Comparison of ENCODE assay signal across 8 cellular contexts in the genomic region with DNA sequence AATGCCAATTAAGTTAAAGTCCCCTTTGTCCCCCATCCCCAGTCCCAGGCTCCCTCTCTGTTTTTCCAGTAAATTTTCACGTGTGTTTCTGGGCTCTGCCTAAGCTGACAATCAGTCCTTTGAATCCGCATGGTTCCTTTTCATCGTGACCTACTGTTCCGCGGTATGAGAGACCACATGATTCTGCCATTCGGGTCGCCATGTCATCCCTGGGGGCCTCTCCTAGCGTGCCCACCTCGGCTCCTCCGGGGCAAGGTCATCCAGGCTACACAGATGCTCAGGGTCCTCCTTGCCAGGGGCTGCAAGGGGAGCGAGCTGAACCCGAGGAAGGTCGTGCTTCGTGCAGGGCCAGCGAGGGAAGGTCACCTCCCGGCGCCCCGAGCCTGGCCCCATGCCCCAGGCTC.
DNase-seq lines count a peak whose midpoint lies in the region; ATAC-seq and TF ChIP-seq lines count a peak whose summit lies in the region.

No MANE protein-coding gene starts in this region.

- H3K36me3 Mint-ChIP-seq in stimulated activated naive CD8-positive, alpha-beta T cell treated with anti-CD3 and anti-CD28 coated beads, Interleukin-15, Interleukin-2, amounts not matched to agents 100 ng/mL and 50 ng/mL, for 24 hours (ENCODE audit: low read depth), result peaks cover 6% of the 10 kb centered on the region

- H3K4me1 Mint-ChIP-seq in stimulated activated naive CD8-positive, alpha-beta T cell treated with anti-CD3 and anti-CD28 coated beads, Interleukin-15, Interleukin-2, amounts not matched to agents 100 ng/mL and 50 ng/mL, for 24 hours (ENCODE audit: low read depth), result peaks cover 21% of the 10 kb centered on the region

- H3K4me3 ChIP-seq in kidney epithelial cell (ENCODE audit: low read depth, low read length), result peak overlapping the region; percentile 61

- H3K9me3 Mint-ChIP-seq in stimulated activated naive CD8-positive, alpha-beta T cell treated with anti-CD3 and anti-CD28 coated beads, Interleukin-15, Interleukin-2, amounts not matched to agents 100 ng/mL and 50 ng/mL, for 24 hours, result no peaks in the 10 kb centered on the region

- H3K27me3 Mint-ChIP-seq in stimulated activated naive CD8-positive, alpha-beta T cell treated with anti-CD3 and anti-CD28 coated beads, Interleukin-15, Interleukin-2, amounts not matched to agents 100 ng/mL and 50 ng/mL, for 24 hours, result no peaks in the 10 kb centered on the region

- DNase-seq in CD1c-positive myeloid dendritic cell (ENCODE audit: extremely low spot score), result peak; percentile 12
- DNase-seq in LoVo (ENCODE audit: low spot score), result peak; percentile 14
- DNase-seq in astrocyte of the hippocampus (ENCODE audit: low read depth, low spot score), result peak; percentile 43
- no peak for DNase-seq in kidney epithelial cell (ENCODE audit: low read depth)
- no peak for DNase-seq in stimulated activated CD4-positive, alpha-beta T cell treated with anti-CD3 and anti-CD28 coated beads, Interleukin-4, amount 100 ng/mL, for 4 hours
- DNase-seq in mucosa of gallbladder (ENCODE audit: low spot score), result no peak

- H3K27me3 ChIP-seq in kidney epithelial cell (ENCODE audit: control insufficient read depth, insufficient read depth, low read length), result no peaks in the 10 kb centered on the region

- peak overlapping the region; percentile 93 for H3K4me3 Mint-ChIP-seq in stimulated activated naive CD8-positive, alpha-beta T cell treated with anti-CD3 and anti-CD28 coated beads, Interleukin-15, Interleukin-2, amounts not matched to agents 100 ng/mL and 50 ng/mL, for 24 hours

- TF ChIP-seq CTCF in kidney epithelial cell (IDR thresholded peaks at IDR 0.05; ENCODE audit: insufficient read depth, low read length, poor library complexity, severe bottlenecking), result no peak

- no peaks in the 10 kb centered on the region for H3K36me3 ChIP-seq in kidney epithelial cell (ENCODE audit: control insufficient read depth, insufficient read depth, low read length)

- ATAC-seq in GM18909 (IDR thresholded peaks at IDR 0.05; ENCODE audit: poor library complexity, unreplicated experiment), result peak; percentile 22

- peak overlapping the region; percentile 94 for H3K27ac Mint-ChIP-seq in stimulated activated naive CD8-positive, alpha-beta T cell treated with anti-CD3 and anti-CD28 coated beads, Interleukin-15, Interleukin-2, amounts not matched to agents 100 ng/mL and 50 ng/mL, for 24 hours

Comparison
In these comparisons a context has a peak if more than half of its experiments do, and no peak if none do; other contexts are left out.
1. DNase-seq: peak in CD1c-positive myeloid dendritic cell (single experiment), LoVo (single experiment) and astrocyte of the hippocampus (single experiment); none in kidney epithelial cell (single experiment), stimulated activated CD4-positive, alpha-beta T cell treated with anti-CD3 and anti-CD28 coated beads, Interleukin-4, amount 100 ng/mL, for 4 hours (0 of 2) and mucosa of gallbladder (single experiment).